14 cellular contexts compared by ENCODE assay signal in the genomic region with DNA sequence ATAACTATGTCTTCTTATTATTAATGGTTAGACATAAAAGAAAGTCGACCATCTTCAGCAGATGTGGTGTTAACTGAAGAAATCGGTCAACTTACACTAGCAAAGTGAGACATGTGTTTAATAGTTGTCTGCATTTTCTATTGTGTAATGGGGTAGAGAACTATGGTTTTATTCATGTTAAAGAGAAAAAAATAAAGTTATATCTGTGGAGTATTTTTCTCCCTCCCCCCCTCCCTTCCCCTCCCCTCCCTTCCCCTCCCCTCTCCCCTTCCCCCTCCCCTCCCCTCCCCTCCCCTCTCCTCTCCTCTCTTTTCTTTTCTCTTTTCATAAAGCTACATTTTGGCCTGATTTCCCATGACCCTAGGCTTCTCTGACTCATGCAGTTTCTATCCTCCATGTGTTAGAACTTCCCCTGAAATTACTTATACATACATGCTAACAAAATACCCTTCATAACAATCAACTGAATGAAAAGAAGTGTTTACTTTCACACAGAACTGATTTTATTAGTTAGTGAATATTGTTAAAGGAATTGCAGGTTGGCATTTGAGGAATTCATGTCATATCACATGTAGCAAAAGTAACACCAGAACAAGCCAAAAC.
A peak's percentile ranks its signal among the peaks of the same experiment; 100 is the strongest.
DNase-seq lines count a peak whose midpoint lies in the region; ATAC-seq lines count a peak whose summit lies in the region.
"Had no signal": no experiment of that assay in that cellular context is flagged by ENCODE, and none has a peak within 500 bp of the region (broad histone marks: within the 10 kb centered on the region; RNA-seq: fewer than 3 reads in every experiment).

No MANE protein-coding gene starts in this region.

- H3K9me2 ChIP-seq in Karpas-422 (replicated peaks; ENCODE audit: insufficient read depth, low read length) = no peaks in the 10 kb centered on the region

- H4K8ac ChIP-seq in trophoblast cell (ENCODE audit: low read depth, low read length) = no peak overlapping the region

- H2BK120ac ChIP-seq in trophoblast cell (ENCODE audit: insufficient read depth, low read length, poor library complexity) = no peak overlapping the region

- H4K91ac ChIP-seq in trophoblast cell (ENCODE audit: low read depth, low read length) = no peak overlapping the region

- no peak overlapping the region for H3K27ac ChIP-seq in Karpas-422 (ENCODE audit: low read length)
- H3K27ac ChIP-seq in trophoblast cell (ENCODE audit: low read depth, low read length) = no peak overlapping the region
- H3K27ac ChIP-seq: GM23248 had no signal

- no peak overlapping the region for H3K9ac ChIP-seq in Karpas-422 (ENCODE audit: low read length)
- no peak overlapping the region for H3K9ac ChIP-seq in trophoblast cell (ENCODE audit: low read length)
- H3K9ac ChIP-seq: GM23248 had no signal

- H3K23ac ChIP-seq in trophoblast cell (ENCODE audit: low read length) = no peak overlapping the region

- ATAC-seq in GM21390 (IDR thresholded peaks at IDR 0.05; ENCODE audit: unreplicated experiment) = no peak

- no peak overlapping the region for H3K14ac ChIP-seq in trophoblast cell (ENCODE audit: low read length)

- no peak overlapping the region for H3K4me3 ChIP-seq in Karpas-422 (ENCODE audit: low read length)
- H3K4me3 ChIP-seq in trophoblast cell (ENCODE audit: low read depth, low read length) = no peak overlapping the region
- H3K4me3 ChIP-seq: GM12878, GM23248 had no signal

- no peak overlapping the region for H2BK12ac ChIP-seq in trophoblast cell (ENCODE audit: low read length)

- H4K12ac ChIP-seq in trophoblast cell (ENCODE audit: low read depth, low read length) = no peak overlapping the region

- DNase-seq in Karpas-422 = no peak
- peak; percentile 9 for DNase-seq in astrocyte of the hippocampus (ENCODE audit: low read depth, low spot score)
- DNase-seq in foreskin melanocyte = peak; percentile 14
- DNase-seq in renal cortical epithelial cell (ENCODE audit: low read depth) = peak; percentile 54
- no peak for DNase-seq in NCI-H2196 (lab: John Stamatoyannopoulos, UW; ENCODE audit: unreplicated experiment)
- no peak for DNase-seq in trophoblast cell
- DNase-seq: C1 segment of cervical spinal cord; Calu3; CD4-positive, alpha-beta T cell; DMS 273 treated with DMSO at 0.1 percent for 48 hours; GM23248; H7 had no signal

- no CpG with 5 or more reads among the region's 2 CpGs for WGBS in trophoblast cell (ENCODE audit: extremely low coverage, insufficient coverage, insufficient read length)

- H4K20me1 ChIP-seq in Karpas-422 (ENCODE audit: insufficient read depth, low read depth, low read length) = no peaks in the 10 kb centered on the region

- H3K79me1 ChIP-seq in trophoblast cell (ENCODE audit: low read length) = no peaks in the 10 kb centered on the region

- no peak overlapping the region for H3K4me2 ChIP-seq in Karpas-422 (ENCODE audit: low read depth, low read length, poor library complexity, severe bottlenecking)
- H3K4me2 ChIP-seq in trophoblast cell (ENCODE audit: low read length) = no peak overlapping the region

- H3K9me3 ChIP-seq in Karpas-422 (ENCODE audit: low read length) = no peaks in the 10 kb centered on the region
- no peaks in the 10 kb centered on the region for H3K9me3 ChIP-seq in trophoblast cell (ENCODE audit: insufficient read depth, low read depth, low read length)

- no peak overlapping the region for H3K4ac ChIP-seq in trophoblast cell (ENCODE audit: low read depth, low read length)

- H3K36me3 ChIP-seq in Karpas-422 (ENCODE audit: insufficient read depth, low read length) (no peaks in the 10 kb centered on the region), trophoblast cell (ENCODE audit: control insufficient read depth in 1 of 2, insufficient read depth in 2 of 2, low read length in 2 of 2) (peaks cover 0 to 1% of the 10 kb centered on the region in 2 experiments)

- H2BK5ac ChIP-seq in trophoblast cell (ENCODE audit: low read depth, low read length, poor library complexity) = no peak overlapping the region

- H3K79me2 ChIP-seq in Karpas-422 (ENCODE audit: low read length) (no peaks in the 10 kb centered on the region), trophoblast cell (ENCODE audit: control insufficient read depth, insufficient read depth, low read length, poor library complexity) (no peaks in the 10 kb centered on the region)

- no peak overlapping the region for H2AK5ac ChIP-seq in trophoblast cell (ENCODE audit: low read length)

- H2AFZ ChIP-seq in Karpas-422 (ENCODE audit: low read length) = peak overlapping the region; percentile 64
- no peak overlapping the region for H2AFZ ChIP-seq in trophoblast cell (ENCODE audit: insufficient read depth, low read length, poor library complexity)
- H2AFZ ChIP-seq: GM23248 had no signal

- H3K18ac ChIP-seq in trophoblast cell (ENCODE audit: low read length) = no peak overlapping the region

- H3K4me1 ChIP-seq in Karpas-422 (ENCODE audit: low read length) (0 out of 2 replicates have a peak, but pooled peaks cover 2% of the 10 kb centered on the region), trophoblast cell (ENCODE audit: control insufficient read depth in 1 of 2, insufficient read depth in 2 of 2, low read length in 2 of 2) (peaks cover 0 to 2% of the 10 kb centered on the region in 2 experiments)

- H3K27me3 ChIP-seq in Karpas-422 (ENCODE audit: low read length) (no peaks in the 10 kb centered on the region), trophoblast cell (ENCODE audit: insufficient read depth, low read length) (no peaks in the 10 kb centered on the region)

Comparison
In these comparisons a context has a peak if more than half of its experiments do, and no peak if none do; other contexts are left out.
1. DNase-seq: peak in astrocyte of the hippocampus (single experiment), foreskin melanocyte (single experiment) and renal cortical epithelial cell (single experiment); none in Karpas-422 (single experiment), NCI-H2196 (single experiment) and trophoblast cell (0 of 2).